Comparison of ENCODE assay signal across 19 cellular contexts in the genomic region with DNA sequence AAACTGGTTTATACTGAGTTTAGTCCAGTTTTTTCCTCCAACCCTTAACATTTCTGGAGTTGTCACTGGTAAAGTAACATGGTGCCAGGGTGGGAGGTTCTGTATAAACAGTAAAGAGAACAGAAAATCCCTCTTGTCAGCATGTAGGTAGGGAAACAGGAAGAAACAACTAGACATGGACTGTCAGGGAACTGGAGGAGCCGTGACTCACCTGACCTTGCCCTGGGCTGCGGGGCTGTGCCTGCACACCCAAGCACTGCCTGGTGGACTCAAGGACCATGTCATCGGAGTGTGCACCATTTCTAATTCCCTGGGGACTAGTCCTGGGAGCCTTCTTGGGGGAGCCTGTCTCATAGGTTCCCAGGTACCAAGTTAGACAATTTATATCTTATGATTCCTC.
A peak's percentile ranks its signal among the peaks of the same experiment; 100 is the strongest.
DNase-seq lines count a peak whose midpoint lies in the region; ATAC-seq and TF ChIP-seq lines count a peak whose summit lies in the region.
"Had no signal": no experiment of that assay in that cellular context is flagged by ENCODE, and none has a peak within 500 bp of the region (broad histone marks: within the 10 kb centered on the region; RNA-seq: fewer than 3 reads in every experiment).

No MANE protein-coding gene starts in this region.

- no peak overlapping the region for H3K4me3 Mint-ChIP-seq in activated CD4-positive, alpha-beta T cell treated with anti-CD3 and anti-CD28 coated beads, Interleukin-2, amount 10 ng/mL, durations not matched to agents 24 days and 14 days
- H3K4me3 Mint-ChIP-seq: activated CD8-positive, alpha-beta T cell treated with anti-CD3 and anti-CD28 coated beads, Interleukin-2, amount 10 ng/mL, durations not matched to agents 7 days and 5 days; CD4-positive, alpha-beta memory T cell had no signal

- no peak overlapping the region for H3K27ac Mint-ChIP-seq in activated CD4-positive, alpha-beta T cell treated with anti-CD3 and anti-CD28 coated beads, Interleukin-2, amount 10 ng/mL, durations not matched to agents 24 days and 14 days
- H3K27ac Mint-ChIP-seq: activated CD8-positive, alpha-beta T cell treated with anti-CD3 and anti-CD28 coated beads, Interleukin-2, amount 10 ng/mL, durations not matched to agents 7 days and 5 days had no signal

- peaks cover 33% of the 10 kb centered on the region for H3K36me3 Mint-ChIP-seq in activated CD4-positive, alpha-beta T cell treated with anti-CD3 and anti-CD28 coated beads, Interleukin-2, amount 10 ng/mL, durations not matched to agents 24 days and 14 days (ENCODE audit: low read depth)

- intact Hi-C loops in activated CD4-positive, alpha-beta T cell treated with anti-CD3 and anti-CD28 coated beads, Interleukin-2, amount 10 ng/mL, durations not matched to agents 24 days and 14 days (cut with micrococcal nuclease), result no loop called here

- in situ Hi-C loops in ACHN (cut with HindIII; ENCODE audit: low pct_ligation_motif_present, low pct_unique_long_range_greater_than_20kb, low sequenced_read_pairs), result no loop called here
- in situ Hi-C loops in astrocyte of the spinal cord (cut with HindIII; ENCODE audit: low sequenced_read_pairs), result no loop called here

- H3K9me3 Mint-ChIP-seq in activated CD4-positive, alpha-beta T cell treated with anti-CD3 and anti-CD28 coated beads, Interleukin-2, amount 10 ng/mL, durations not matched to agents 24 days and 14 days, result no peaks in the 10 kb centered on the region
- H3K9me3 Mint-ChIP-seq: CD4-positive, alpha-beta memory T cell had no signal

- no peaks in the 10 kb centered on the region for H3K27me3 Mint-ChIP-seq in activated CD4-positive, alpha-beta T cell treated with anti-CD3 and anti-CD28 coated beads, Interleukin-2, amount 10 ng/mL, durations not matched to agents 24 days and 14 days
- H3K27me3 Mint-ChIP-seq: CD4-positive, alpha-beta memory T cell had no signal

- no peak for TF ChIP-seq CTCF in astrocyte of the spinal cord (IDR thresholded peaks at IDR 0.05; ENCODE audit: low read depth, low read length)

- no peaks in the 10 kb centered on the region for H3K4me1 Mint-ChIP-seq in activated CD4-positive, alpha-beta T cell treated with anti-CD3 and anti-CD28 coated beads, Interleukin-2, amount 10 ng/mL, durations not matched to agents 24 days and 14 days

- DNase-seq in ACHN (peak; percentile 7), HK-2 (ENCODE audit: unreplicated experiment) (peak; percentile 35), astrocyte of the spinal cord (ENCODE audit: low read depth, low spot score) (peak; percentile 25), islet precursor cell (peak; percentile 84), amniotic stem cell (lab: John Stamatoyannopoulos, UW) (no peak), A172 (ENCODE audit: low spot score) (no peak)
- DNase-seq in activated CD4-positive, alpha-beta T cell treated with anti-CD3 and anti-CD28 coated beads, Interleukin-2, amount 10 ng/mL, durations not matched to agents 24 days and 14 days, result no peak
- DNase-seq: activated CD8-positive, alpha-beta T cell treated with anti-CD3 and anti-CD28 coated beads, Interleukin-2, amount 10 ng/mL, durations not matched to agents 7 days and 5 days; CD4-positive, alpha-beta memory T cell; GDM1; glutamatergic neuron; KG1; midbrain; NCI-H146; NCI-H524 treated with DMSO at 0.1 percent for 48 hours; OCI-M1; stimulated activated CD4-positive, alpha-beta T cell treated with anti-CD3 and anti-CD28 coated beads, Interleukin-4, amount 100 ng/mL, for 24 hours had no signal

- H3K4me3 ChIP-seq in astrocyte of the spinal cord (ENCODE audit: low read depth, low read length), result no peak overlapping the region
- H3K4me3 ChIP-seq: thoracic aorta had no signal

- ATAC-seq in GM21825 (IDR thresholded peaks at IDR 0.05; ENCODE audit: unreplicated experiment), result no peak
- ATAC-seq: activated CD8-positive, alpha-beta T cell treated with anti-CD3 and anti-CD28 coated beads, Interleukin-2, amount 10 ng/mL, durations not matched to agents 7 days and 5 days had no signal

Comparison
In these comparisons a context has a peak if more than half of its experiments do, and no peak if none do; other contexts are left out.
1. DNase-seq: peak in ACHN (single experiment), HK-2 (single experiment), astrocyte of the spinal cord (single experiment) and islet precursor cell (single experiment); none in amniotic stem cell (single experiment), A172 (single experiment) and activated CD4-positive, alpha-beta T cell treated with anti-CD3 and anti-CD28 coated beads, Interleukin-2, amount 10 ng/mL, durations not matched to agents 24 days and 14 days (single experiment).